ENCODE assay signal across 2 cellular contexts in the genomic region with DNA sequence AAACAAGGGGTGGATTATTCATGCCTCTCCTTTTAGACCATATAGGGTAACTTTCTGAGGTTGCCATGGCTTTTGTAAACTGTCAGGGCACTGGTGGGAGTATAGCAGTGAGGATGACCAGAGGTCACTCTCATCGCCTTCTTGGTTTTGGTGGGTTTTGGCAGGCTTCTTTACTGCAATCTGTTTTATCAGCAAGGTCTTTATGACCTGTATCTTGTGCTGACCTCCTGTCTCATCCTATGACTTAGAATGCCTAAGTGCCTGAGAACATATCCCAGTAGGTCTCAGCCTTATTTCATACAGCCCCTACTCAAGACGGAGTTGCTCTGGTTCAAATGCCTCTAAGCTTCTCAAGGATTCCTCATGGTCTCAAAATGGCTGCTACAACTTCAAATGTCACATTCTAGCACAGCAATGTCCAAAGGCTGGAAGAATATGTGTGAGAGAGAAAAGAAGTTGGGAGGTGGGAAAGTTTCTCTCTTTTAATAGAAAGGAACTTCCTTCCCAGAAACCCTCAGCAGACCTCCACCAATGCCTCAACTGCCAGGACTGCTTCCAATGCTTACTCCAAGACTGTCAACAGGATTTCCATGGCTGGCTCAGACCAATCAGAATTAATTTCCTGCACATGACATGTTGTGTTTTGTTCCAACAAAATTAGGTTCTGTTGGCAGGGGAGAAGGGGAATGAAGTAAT.
TF ChIP-seq lines count a peak whose summit lies in the region.

No MANE protein-coding gene starts in this region.

TF ChIP-seq in HepG2, 621 proteins besides CTCF, POLR2A, EP300 and RAD21:
- TF ChIP-seq BRD4 (CRISPR knock-in tag; IDR thresholded peaks at IDR 0.05) (no peak), KDM5B (CRISPR knock-in tag; IDR thresholded peaks at IDR 0.05; ENCODE audit: borderline replicate concordance) (no peak), ZNF724P (CRISPR knock-in tag; IDR thresholded peaks at IDR 0.05; ENCODE audit: borderline replicate concordance) (no peak), ZBTB39 (CRISPR knock-in tag; IDR thresholded peaks at IDR 0.05) (no peak), KLF6 (CRISPR knock-in tag; IDR thresholded peaks at IDR 0.05) (no peak), FOSL2 (CRISPR knock-in tag; IDR thresholded peaks at IDR 0.05) (no peak), CCAR2 (optimal IDR thresholded peaks at IDR 0.05; ENCODE audit: low read depth, low read length) (no peak), NFE2L2 (IDR thresholded peaks at IDR 0.05; ENCODE audit: low read length) (no peak), HHEX (CRISPR knock-in tag; IDR thresholded peaks at IDR 0.05) (no peak), EED (CRISPR knock-in tag; IDR thresholded peaks at IDR 0.05) (no peak), ZNF687 (CRISPR knock-in tag; IDR thresholded peaks at IDR 0.05) (no peak), RFXAP (CRISPR knock-in tag; IDR thresholded peaks at IDR 0.05; ENCODE audit: borderline replicate concordance) (no peak), ZNF430 (CRISPR knock-in tag; IDR thresholded peaks at IDR 0.05) (no peak), NFYC (CRISPR knock-in tag; IDR thresholded peaks at IDR 0.05) (no peak), FOXC1 (CRISPR knock-in tag; IDR thresholded peaks at IDR 0.05; ENCODE audit: borderline replicate concordance) (no peak)
- TF ChIP-seq, protein P1, sequence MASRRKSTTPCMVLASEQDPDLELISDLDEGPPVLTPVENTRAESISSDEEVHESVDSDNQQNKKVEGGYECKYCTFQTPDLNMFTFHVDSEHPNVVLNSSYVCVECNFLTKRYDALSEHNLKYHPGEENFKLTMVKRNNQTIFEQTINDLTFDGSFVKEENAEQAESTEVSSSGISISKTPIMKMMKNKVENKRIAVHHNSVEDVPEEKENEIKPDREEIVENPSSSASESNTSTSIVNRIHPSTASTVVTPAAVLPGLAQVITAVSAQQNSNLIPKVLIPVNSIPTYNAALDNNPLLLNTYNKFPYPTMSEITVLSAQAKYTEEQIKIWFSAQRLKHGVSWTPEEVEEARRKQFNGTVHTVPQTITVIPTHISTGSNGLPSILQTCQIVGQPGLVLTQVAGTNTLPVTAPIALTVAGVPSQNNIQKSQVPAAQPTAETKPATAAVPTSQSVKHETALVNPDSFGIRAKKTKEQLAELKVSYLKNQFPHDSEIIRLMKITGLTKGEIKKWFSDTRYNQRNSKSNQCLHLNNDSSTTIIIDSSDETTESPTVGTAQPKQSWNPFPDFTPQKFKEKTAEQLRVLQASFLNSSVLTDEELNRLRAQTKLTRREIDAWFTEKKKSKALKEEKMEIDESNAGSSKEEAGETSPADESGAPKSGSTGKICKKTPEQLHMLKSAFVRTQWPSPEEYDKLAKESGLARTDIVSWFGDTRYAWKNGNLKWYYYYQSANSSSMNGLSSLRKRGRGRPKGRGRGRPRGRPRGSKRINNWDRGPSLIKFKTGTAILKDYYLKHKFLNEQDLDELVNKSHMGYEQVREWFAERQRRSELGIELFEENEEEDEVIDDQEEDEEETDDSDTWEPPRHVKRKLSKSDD (CRISPR knock-in tag; IDR thresholded peaks at IDR 0.05; ENCODE audit: low read depth): no peak

TF ChIP-seq in H1, 55 proteins besides CTCF, POLR2A, EP300 and RAD21:
- TF ChIP-seq RFX5 (IDR thresholded peaks at IDR 0.05; ENCODE audit: borderline replicate concordance, low read depth, low read length): no peak
